18 cellular contexts compared by ENCODE assay signal in the genomic region with DNA sequence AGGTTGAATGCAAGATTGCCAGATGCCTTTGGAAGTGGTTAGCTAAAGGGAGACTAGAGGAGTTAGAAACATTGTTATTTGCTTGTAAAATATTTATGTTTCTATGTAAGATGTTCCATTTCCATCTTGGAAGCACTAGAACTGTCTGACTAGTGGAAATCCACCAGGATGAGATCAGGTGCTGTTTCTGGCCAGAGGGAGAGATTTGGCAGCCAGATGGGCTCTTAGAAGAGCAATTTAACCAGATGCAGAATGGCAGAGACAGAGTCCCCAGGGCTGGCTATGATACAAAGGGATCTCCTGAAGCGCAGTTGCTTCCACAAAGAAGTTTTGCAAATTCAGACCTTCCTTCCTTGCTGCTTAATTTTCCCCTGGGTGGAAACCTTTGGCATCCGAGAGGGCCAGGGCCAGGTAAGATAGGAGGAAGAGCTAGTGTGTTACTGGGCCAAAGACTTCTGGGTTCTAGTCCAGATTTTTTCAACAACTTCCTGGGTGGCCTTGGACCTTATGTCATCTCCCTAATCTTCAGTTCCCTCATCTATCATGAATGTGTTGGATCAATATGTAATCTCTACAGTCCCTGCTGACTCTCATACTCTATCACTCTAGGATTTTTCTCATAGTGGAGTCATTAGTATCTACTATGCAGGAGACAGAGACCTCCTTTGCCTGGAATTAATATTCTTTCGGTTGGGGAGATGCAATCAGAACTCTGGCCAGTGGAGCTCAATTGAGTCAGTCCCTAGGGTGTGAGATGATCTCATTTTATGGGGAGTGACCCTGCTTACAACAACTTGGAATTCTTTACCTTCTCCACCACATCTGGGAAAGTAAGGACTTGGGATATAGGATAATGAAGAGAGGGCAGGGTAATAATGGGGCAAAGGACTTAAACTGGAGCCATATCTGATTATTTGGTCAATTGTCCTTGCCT. TPM values are rescaled to one million over a fixed set of nuclear protein-coding genes. Genes with fewer than 3 reads are reported as not detected.
DNase-seq lines count a peak whose midpoint lies in the region; ATAC-seq and TF ChIP-seq lines count a peak whose summit lies in the region.
"Had no signal": no experiment of that assay in that cellular context is flagged by ENCODE, and none has a peak within 500 bp of the region (broad histone marks: within the 10 kb centered on the region; RNA-seq: fewer than 3 reads in every experiment).

No MANE protein-coding gene starts in this region.

- no peaks in the 10 kb centered on the region for H3K27me3 Mint-ChIP-seq in HFFc6 (ENCODE audit: insufficient read depth)
- H3K27me3 Mint-ChIP-seq in activated naive CD8-positive, alpha-beta T cell treated with anti-CD3 and anti-CD28 coated beads for 36 hours = peaks cover 17% of the 10 kb centered on the region

- no peak overlapping the region for H3K4me3 Mint-ChIP-seq in HFFc6
- H3K4me3 Mint-ChIP-seq in activated naive CD8-positive, alpha-beta T cell treated with anti-CD3 and anti-CD28 coated beads for 36 hours = no peak overlapping the region

- no peak overlapping the region for H3K9ac ChIP-seq in stomach smooth muscle (ENCODE audit: low read length in 2 of 2)
- H3K9ac ChIP-seq: KMS-11 had no signal

- TF ChIP-seq CTCF in HFFc6 (IDR thresholded peaks at IDR 0.05) (no peak), body of pancreas (IDR thresholded peaks at IDR 0.05) (no peak)

- ATAC-seq in body of pancreas = no peak
- peak; percentile 42 for ATAC-seq in left ventricle myocardium superior
- no peak for ATAC-seq in HG03432 (IDR thresholded peaks at IDR 0.05; ENCODE audit: unreplicated experiment)
- no peak for ATAC-seq in HG02623 (IDR thresholded peaks at IDR 0.05; ENCODE audit: unreplicated experiment)
- ATAC-seq in GM18511 (IDR thresholded peaks at IDR 0.05; ENCODE audit: unreplicated experiment) = no peak

- 0 out of 2 replicates have a peak, but pooled peaks cover 7% of the 10 kb centered on the region for H3K36me3 Mint-ChIP-seq in HFFc6 (ENCODE audit: low read depth)
- H3K36me3 Mint-ChIP-seq in activated naive CD8-positive, alpha-beta T cell treated with anti-CD3 and anti-CD28 coated beads for 36 hours = no peaks in the 10 kb centered on the region

- H3K9me3 Mint-ChIP-seq in HFFc6 = no peaks in the 10 kb centered on the region
- H3K9me3 Mint-ChIP-seq in activated naive CD8-positive, alpha-beta T cell treated with anti-CD3 and anti-CD28 coated beads for 36 hours = no peaks in the 10 kb centered on the region
- H3K9me3 Mint-ChIP-seq: activated T-helper 2 cell treated with anti-CD3 and anti-CD28 coated beads, Interferon-gamma antibody, Interleukin-2, Interleukin-4, amounts not matched to agents 10 μg/mL and 5 μg/mL and 100 μg/mL, durations not matched to agents 14 hours and 24 hours and 36 hours had no signal

- no peak for TF ChIP-seq POLR2A in body of pancreas (IDR thresholded peaks at IDR 0.05)

- peaks cover 26% of the 10 kb centered on the region for H3K4me1 Mint-ChIP-seq in HFFc6 (ENCODE audit: low read depth)
- H3K4me1 Mint-ChIP-seq in activated naive CD8-positive, alpha-beta T cell treated with anti-CD3 and anti-CD28 coated beads for 36 hours = peaks cover 9% of the 10 kb centered on the region

- intact Hi-C loops in body of pancreas (cut with DNase I) = loop anchor here (5.0 kb wide), 1 partner anchor 303 kb away; no protein-coding TSS in a partner anchor
- intact Hi-C loops in left ventricle myocardium superior (cut with micrococcal nuclease) = no loop called here

- H3K27ac Mint-ChIP-seq in HFFc6 = no peak overlapping the region
- no peak overlapping the region for H3K27ac Mint-ChIP-seq in activated naive CD8-positive, alpha-beta T cell treated with anti-CD3 and anti-CD28 coated beads for 36 hours
- H3K27ac Mint-ChIP-seq: activated T-helper 2 cell treated with anti-CD3 and anti-CD28 coated beads, Interferon-gamma antibody, Interleukin-2, Interleukin-4, amounts not matched to agents 10 μg/mL and 5 μg/mL and 100 μg/mL, durations not matched to agents 14 hours and 24 hours and 36 hours had no signal

- H3K27ac ChIP-seq in body of pancreas = peak overlapping the region; percentile 39 to 81 (median 68)
- peak overlapping the region; percentile 67 for H3K27ac ChIP-seq in stomach smooth muscle (ENCODE audit: low read length)
- H3K27ac ChIP-seq: KMS-11, neutrophil, PC-9, skin epidermis had no signal

- H3K27me3 ChIP-seq in body of pancreas = no peaks in the 10 kb centered on the region
- no peaks in the 10 kb centered on the region for H3K27me3 ChIP-seq in stomach smooth muscle (ENCODE audit: control insufficient read depth in 1 of 2, insufficient read depth in 2 of 2, low read length in 2 of 2)

- H3K36me3 ChIP-seq in body of pancreas (replicated peaks in 1 of 2; ENCODE audit: insufficient read depth in 1 of 2, low read depth in 2 of 2) = no peaks in the 10 kb centered on the region
- H3K36me3 ChIP-seq in stomach smooth muscle (ENCODE audit: control insufficient read depth in 2 of 2, insufficient read depth in 2 of 2, low read length in 2 of 2) = no peaks in the 10 kb centered on the region
- H3K36me3 ChIP-seq: neutrophil had no signal

- peak; percentile 19 for DNase-seq in HFFc6
- no peak for DNase-seq in body of pancreas
- no peak for DNase-seq in left ventricle myocardium superior
- no peak for DNase-seq in activated naive CD8-positive, alpha-beta T cell treated with anti-CD3 and anti-CD28 coated beads for 36 hours
- DNase-seq: Calu3; GF-D8; NCI-H1105; NCI-H2107; PC-9; stimulated activated CD4-positive, alpha-beta T cell treated with anti-CD3 and anti-CD28 coated beads, Interleukin-4, amount 100 ng/mL, for 4 hours had no signal

- WGBS in body of pancreas, 2 donors = 61 to 82% methylated on average over 3 of the region's 3 CpGs

- peaks cover 48% of the 10 kb centered on the region for H3K4me1 ChIP-seq in body of pancreas
- H3K4me1 ChIP-seq in stomach smooth muscle (ENCODE audit: control insufficient read depth, insufficient read depth, low read length) = peaks cover 44% of the 10 kb centered on the region

- H3K9me3 ChIP-seq in body of pancreas (no peaks in the 10 kb centered on the region), stomach smooth muscle (ENCODE audit: control insufficient read depth in 2 of 2, low read length in 2 of 2) (no peaks in the 10 kb centered on the region)
- H3K9me3 ChIP-seq: neutrophil had no signal

- no peak overlapping the region for H3K4me3 ChIP-seq in body of pancreas
- no peak overlapping the region for H3K4me3 ChIP-seq in stomach smooth muscle (ENCODE audit: low read length in 2 of 2)
- H3K4me3 ChIP-seq: PC-9, skin epidermis had no signal

RNA-seq across cellular contexts. Expression of gene NDUFB4, which starts 41.1 kb away (rescaled TPM):
- 100 to 1,000 TPM; 174 to 221 (median 198) TPM for total RNA-seq in HFFc6 (2021; fragmentation: NEBNext Ultra II Directional; extraction: Animal tissue kit (Norgen Biotek cat#: 25700))
- total RNA-seq in body of pancreas = 10 to 100 TPM; 15.8 to 60.7 TPM
- 645 TPM for total RNA-seq in left ventricle myocardium superior
- 100 to 1,000 TPM; 120 to 124 TPM for total RNA-seq in activated naive CD8-positive, alpha-beta T cell treated with anti-CD3 and anti-CD28 coated beads for 36 hours
